ENCODE assay signal across 20 cellular contexts in the genomic region with DNA sequence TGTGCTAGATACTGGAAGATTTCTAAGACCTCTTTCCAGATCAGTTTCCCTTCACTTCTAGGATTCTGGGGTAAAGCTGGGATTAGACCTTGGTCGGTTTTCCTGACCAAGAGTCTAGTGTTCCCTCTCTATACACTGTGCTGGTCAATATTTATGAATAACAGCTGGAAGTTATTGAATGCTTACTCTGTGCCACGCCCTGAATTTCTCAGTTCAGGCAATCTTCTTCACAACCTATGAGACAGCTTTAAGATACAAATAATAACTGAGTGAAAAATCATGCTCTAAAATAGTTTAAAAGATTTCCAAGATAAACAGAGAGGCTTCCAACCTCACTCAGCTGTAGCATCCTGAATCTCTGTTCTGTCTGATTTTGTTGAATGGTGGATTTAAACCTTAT.
A peak's percentile ranks its signal among the peaks of the same experiment; 100 is the strongest.
DNase-seq lines count a peak whose midpoint lies in the region; ATAC-seq and TF ChIP-seq lines count a peak whose summit lies in the region.
"Had no signal": no experiment of that assay in that cellular context is flagged by ENCODE, and none has a peak within 500 bp of the region (broad histone marks: within the 10 kb centered on the region; RNA-seq: fewer than 3 reads in every experiment).

No MANE protein-coding gene starts in this region.

- no peak for TF ChIP-seq POLR2A in thyroid gland (IDR thresholded peaks at IDR 0.05)

- no peaks in the 10 kb centered on the region for H3K36me3 Mint-ChIP-seq in MCF 10A (ENCODE audit: insufficient read depth, unreplicated experiment)
- H3K36me3 Mint-ChIP-seq: CD4-positive, alpha-beta memory T cell had no signal

- POLR2A ChIA-PET in MCF 10A (lab: Yijun Ruan, JAX) = interaction anchor here (0.6 to 20.8 kb wide), 15 partner anchors 10 to 301 kb away, joined by 3 to 446 read pairs (median 5); a partner anchor contains a TSS

- no peaks in the 10 kb centered on the region for H3K79me2 ChIP-seq in KMS-11 (ENCODE audit: insufficient read depth, low read depth)

- H3K36me3 ChIP-seq in KMS-11 (ENCODE audit: insufficient read depth) = no peaks in the 10 kb centered on the region
- no peaks in the 10 kb centered on the region for H3K36me3 ChIP-seq in thyroid gland
- H3K36me3 ChIP-seq: left ventricle myocardium inferior had no signal

- no TSS peak for BruUV-seq in MCF 10A (replicated peaks; lab: Mats Ljungman, UMichigan)

- peak overlapping the region; percentile 57 for H3K27ac Mint-ChIP-seq in MCF 10A (ENCODE audit: low read depth, unreplicated experiment)
- H3K27ac Mint-ChIP-seq: activated CD8-positive, alpha-beta T cell treated with anti-CD3 and anti-CD28 coated beads, Interleukin-2, amount 10 ng/mL, durations not matched to agents 7 days and 5 days; activated T-cell treated with anti-CD3 and anti-CD28 coated beads, Interleukin-2, amount 50 U/mL, for 24 hours; CD4-positive, alpha-beta memory T cell had no signal

- H3K4me3 Mint-ChIP-seq in MCF 10A (ENCODE audit: unreplicated experiment) = no peak overlapping the region
- H3K4me3 Mint-ChIP-seq: activated CD8-positive, alpha-beta T cell treated with anti-CD3 and anti-CD28 coated beads, Interleukin-2, amount 10 ng/mL, durations not matched to agents 7 days and 5 days; activated T-cell treated with anti-CD3 and anti-CD28 coated beads, Interleukin-2, amount 50 U/mL, for 24 hours; CD4-positive, alpha-beta memory T cell had no signal

- TF ChIP-seq CTCF in KMS-11 (conservative IDR thresholded peaks at IDR 0.05; ENCODE audit: low read depth, low read length) = no peak
- TF ChIP-seq CTCF in MCF 10A (IDR thresholded peaks at IDR 0.05; ENCODE audit: unreplicated experiment) = no peak
- no peak for TF ChIP-seq CTCF in thyroid gland (IDR thresholded peaks at IDR 0.05)

- H3K4me3 ChIP-seq in KMS-11 (IDR thresholded peaks at IDR 0.05; ENCODE audit: insufficient read depth, low read depth, low read length) (no peak overlapping the region), thyroid gland (replicated peaks in 1 of 3) (no peak overlapping the region)
- H3K4me3 ChIP-seq: left ventricle myocardium inferior, testis had no signal

- H3K27ac ChIP-seq in KMS-11 = peak overlapping the region; percentile 97
- H3K27ac ChIP-seq in thyroid gland = peak overlapping the region; percentile 67 to 90 (median 80)
- H3K27ac ChIP-seq: testis had no signal

- H4K20me1 ChIP-seq in KMS-11 (ENCODE audit: insufficient read depth) = no peaks in the 10 kb centered on the region

- no peaks in the 10 kb centered on the region for H3K27me3 ChIP-seq in KMS-11 (ENCODE audit: insufficient read depth, low read depth)
- H3K27me3 ChIP-seq in thyroid gland = no peaks in the 10 kb centered on the region
- H3K27me3 ChIP-seq: testis had no signal

- CTCF ChIA-PET in MCF 10A (lab: Yijun Ruan, JAX) = interaction anchor here (0.6 to 12.4 kb wide), 50 partner anchors 9 to 355 kb away, joined by 3 to 386 read pairs (median 7); a partner anchor contains a TSS

- no peaks in the 10 kb centered on the region for H3K9me3 Mint-ChIP-seq in MCF 10A (ENCODE audit: unreplicated experiment)
- H3K9me3 Mint-ChIP-seq: activated T-cell treated with anti-CD3 and anti-CD28 coated beads, Interleukin-2, amount 50 U/mL, for 24 hours; CD4-positive, alpha-beta memory T cell had no signal

- intact Hi-C loops in MCF 10A (cut with micrococcal nuclease) = no loop called here
- intact Hi-C loops in left colon (cut with DNase I, micrococcal nuclease) = loop anchor here in 1 of 2 donors (2.0 to 10.0 kb wide), 4 partner anchors 74 to 254 kb away; a partner anchor contains a TSS
- intact Hi-C loops in thyroid gland (cut with DNase I) = loop anchor here (5.0 to 10.0 kb wide), 2 partner anchors 234 to 354 kb away; no protein-coding TSS in a partner anchor

- peak overlapping the region; percentile 61; the same call in 1 of the 2 replicates for H3K4me2 ChIP-seq in KMS-11

- DNase-seq in MCF 10A (ENCODE audit: unreplicated experiment) (no peak), left colon (no peak), thyroid gland (no peak), OCI-M1 (lab: John Stamatoyannopoulos, UW) (no peak), amniotic stem cell (lab: John Stamatoyannopoulos, UW) (no peak), HCEC 1CT (no peak)
- DNase-seq: activated CD4-positive, CD25-positive, alpha-beta regulatory T cell; activated CD8-positive, alpha-beta T cell treated with anti-CD3 and anti-CD28 coated beads, Interleukin-2, amount 10 ng/mL, durations not matched to agents 7 days and 5 days; activated naive CD4-positive, alpha-beta T cell treated with Interleukin-2 at 50 U/mL for 16 hours; activated T-cell treated with anti-CD3 and anti-CD28 coated beads, Interleukin-2, amount 50 U/mL, for 24 hours; CD4-positive, alpha-beta memory T cell; effector CD4-positive, alpha-beta T cell; GF-D8; left ventricle myocardium inferior; NCI-H1048; right cardiac atrium; T-helper 9 cell; testis had no signal

- H2AFZ ChIP-seq in KMS-11 (ENCODE audit: low read depth) = peak overlapping the region; percentile 82; the same call in 1 of the 2 replicates

- peaks cover 51% of the 10 kb centered on the region for H3K4me1 ChIP-seq in KMS-11 (ENCODE audit: low read depth, poor library complexity, severe bottlenecking)
- H3K4me1 ChIP-seq in thyroid gland = peaks cover 28 to 47% of the 10 kb centered on the region in 2 donors

- peak overlapping the region; percentile 65; the same call in 1 of the 2 replicates for H3K9ac ChIP-seq in KMS-11

- no peaks in the 10 kb centered on the region for H3K9me3 ChIP-seq in thyroid gland
- H3K9me3 ChIP-seq: left ventricle myocardium inferior, testis had no signal

- ATAC-seq in left colon (peak; percentile 29), HG02759 (IDR thresholded peaks at IDR 0.05; ENCODE audit: unreplicated experiment) (no peak)

- WGBS in thyroid gland, 2 donors = 76 to 86% methylated on average over 2 of the region's 2 CpGs

- peaks cover 31% of the 10 kb centered on the region for H3K4me1 Mint-ChIP-seq in MCF 10A (ENCODE audit: insufficient read depth, unreplicated experiment)

- H3K27me3 Mint-ChIP-seq in MCF 10A (ENCODE audit: insufficient read depth, unreplicated experiment) = no peaks in the 10 kb centered on the region
